Comparison of ENCODE assay signal across 8 cellular contexts in the genomic region with DNA sequence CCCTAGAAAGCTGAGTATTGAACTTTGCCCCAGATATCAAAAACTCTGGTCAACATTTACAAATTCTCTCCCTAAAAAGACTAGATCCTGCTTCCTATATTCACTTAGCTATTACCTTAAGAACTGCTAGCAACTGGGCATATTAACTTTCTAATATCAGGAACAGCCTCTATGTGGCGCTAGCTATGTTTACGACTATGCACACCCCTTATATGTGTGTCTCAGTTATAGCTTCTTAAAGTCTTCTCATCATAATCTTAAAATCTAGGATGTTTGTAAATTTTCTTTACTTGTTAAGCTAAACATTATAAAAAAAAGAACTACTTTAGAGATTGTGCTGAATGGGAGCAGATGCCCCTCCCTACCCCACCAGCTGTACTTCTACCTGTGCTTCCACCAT. TPM values are rescaled to one million over a fixed set of nuclear protein-coding genes. Genes with fewer than 3 reads are reported as not detected.
DNase-seq lines count a peak whose midpoint lies in the region; ATAC-seq and TF ChIP-seq lines count a peak whose summit lies in the region.

No MANE protein-coding gene starts in this region.

- peak overlapping the region; percentile 94 for H3K4me3 Mint-ChIP-seq in activated naive CD4-positive, alpha-beta T cell treated with anti-CD3 and anti-CD28 coated beads, Interleukin-2, amount 50 U/mL, for 24 hours
- peak overlapping the region in 3 of 5 experiments; percentile 87 to 98 (median 89) for H3K4me3 Mint-ChIP-seq in brain

- H3K27ac ChIP-seq in smooth muscle cell (ENCODE audit: low read depth): no peak overlapping the region

- no peak overlapping the region for H3K4me3 ChIP-seq in smooth muscle cell

- H3K36me3 Mint-ChIP-seq in activated naive CD4-positive, alpha-beta T cell treated with anti-CD3 and anti-CD28 coated beads, Interleukin-2, amount 50 U/mL, for 24 hours: peaks cover 6% of the 10 kb centered on the region
- H3K36me3 Mint-ChIP-seq in brain: peaks cover 14% of the 10 kb centered on the region

- H3K9me3 ChIP-seq in smooth muscle cell (replicated peaks; ENCODE audit: low read depth): no peaks in the 10 kb centered on the region

- H2AFZ ChIP-seq in smooth muscle cell (ENCODE audit: low read depth): no peak overlapping the region

- peaks cover 12% of the 10 kb centered on the region for H3K4me1 ChIP-seq in smooth muscle cell (ENCODE audit: low read depth)

- H3K9me3 Mint-ChIP-seq in activated naive CD4-positive, alpha-beta T cell treated with anti-CD3 and anti-CD28 coated beads, Interleukin-2, amount 50 U/mL, for 24 hours: no peaks in the 10 kb centered on the region
- H3K9me3 Mint-ChIP-seq in brain: peaks cover 0 to 2% (median 0%) of the 10 kb centered on the region in 5 experiments

- no peak overlapping the region for H3K4me2 ChIP-seq in smooth muscle cell

- DNase-seq in activated naive CD4-positive, alpha-beta T cell treated with Interleukin-2 at 50 U/mL for 16 hours: no peak
- peak; percentile 22 for DNase-seq in NCI-H82 treated with DMSO at 0.1 percent for 48 hours (lab: John Stamatoyannopoulos, UW; ENCODE audit: unreplicated experiment)
- no peak for DNase-seq in smooth muscle cell (lab: John Stamatoyannopoulos, UW; ENCODE audit: unreplicated experiment)
- no peak for DNase-seq in islet precursor cell

- H3K36me3 ChIP-seq in smooth muscle cell (ENCODE audit: low read depth): no peaks in the 10 kb centered on the region

- peaks cover 2% of the 10 kb centered on the region for H3K27me3 ChIP-seq in smooth muscle cell (ENCODE audit: low read depth)

- WGBS in smooth muscle cell (ENCODE audit: low lambda C conversion rate): 47% methylated on average over 2 of the region's 2 CpGs

- no peak overlapping the region for H3K9ac ChIP-seq in smooth muscle cell (ENCODE audit: low read depth)

- H3K4me1 Mint-ChIP-seq in activated naive CD4-positive, alpha-beta T cell treated with anti-CD3 and anti-CD28 coated beads, Interleukin-2, amount 50 U/mL, for 24 hours: peaks cover 52% of the 10 kb centered on the region
- H3K4me1 Mint-ChIP-seq in brain: peaks cover 46% of the 10 kb centered on the region

- ATAC-seq in HG03442 (IDR thresholded peaks at IDR 0.05; ENCODE audit: unreplicated experiment): no peak
- ATAC-seq in GM21360 (IDR thresholded peaks at IDR 0.05; ENCODE audit: unreplicated experiment): no peak

- peaks cover 9% of the 10 kb centered on the region for H3K79me2 ChIP-seq in smooth muscle cell (ENCODE audit: low read depth)

- H3F3A ChIP-seq in smooth muscle cell (ENCODE audit: low read depth): peaks cover 8% of the 10 kb centered on the region

- peak in 1 of 2 experiments; percentile 41 for TF ChIP-seq CTCF in brain (conservative IDR thresholded peaks at IDR 0.05)
- TF ChIP-seq CTCF in smooth muscle cell (IDR thresholded peaks at IDR 0.05; ENCODE audit: borderline replicate concordance, insufficient read depth, poor library complexity, severe bottlenecking): peak; percentile 36

- H3K27ac Mint-ChIP-seq in activated naive CD4-positive, alpha-beta T cell treated with anti-CD3 and anti-CD28 coated beads, Interleukin-2, amount 50 U/mL, for 24 hours: peak overlapping the region; percentile 84
- H3K27ac Mint-ChIP-seq in brain: no peak overlapping the region

- H3K27me3 Mint-ChIP-seq in activated naive CD4-positive, alpha-beta T cell treated with anti-CD3 and anti-CD28 coated beads, Interleukin-2, amount 50 U/mL, for 24 hours: no peaks in the 10 kb centered on the region
- H3K27me3 Mint-ChIP-seq in brain: peaks cover 20% of the 10 kb centered on the region

- H4K20me1 ChIP-seq in smooth muscle cell (ENCODE audit: low read depth): no peaks in the 10 kb centered on the region

RNA-seq across cellular contexts. Expression of a gene that starts 1.7 kb away (rescaled TPM):
- polyA plus RNA-seq in brain (ENCODE audit: insufficient read depth, low read depth, low replicate concordance) (53.5 TPM), smooth muscle cell (48.5 and 53.0 TPM in 2 replicates)
- 36.3 and 61.1 TPM in 2 replicates for total RNA-seq in smooth muscle cell

RNA-seq across cellular contexts. Expression of a gene that starts 43.0 kb away (rescaled TPM):
- not detected for polyA plus RNA-seq in brain (ENCODE audit: insufficient read depth, low read depth, low replicate concordance)
- not detected in 2 replicates for total RNA-seq in smooth muscle cell
- polyA plus RNA-seq in smooth muscle cell: not detected in 2 replicates

RNA-seq across cellular contexts. Expression of a gene that starts 47.1 kb away (rescaled TPM):
- polyA plus RNA-seq in brain (ENCODE audit: insufficient read depth, low read depth, low replicate concordance) (9.5 TPM), smooth muscle cell (43.7 and 56.6 TPM in 2 replicates)
- 70.3 and 75.2 TPM in 2 replicates for total RNA-seq in smooth muscle cell
